Comparison of ENCODE assay signal across 7 cellular contexts in genomic region chr1:3530086-3530930, GRCh38.
DNase-seq lines count a peak whose midpoint lies in the region; ATAC-seq and TF ChIP-seq lines count a peak whose summit lies in the region.

No MANE protein-coding gene starts in this region.

- H3K9me3 ChIP-seq in naive thymus-derived CD4-positive, alpha-beta T cell (ENCODE audit: control insufficient read depth in 2 of 3, low read length in 3 of 3), result no peaks in the 10 kb centered on the region

- CTCF ChIA-PET in naive thymus-derived CD4-positive, alpha-beta T cell (lab: Charles Lee), result interaction anchor here (1.4 to 2.9 kb wide), 2 partner anchors 77 to 91 kb away, joined by 3 to 10 read pairs; no protein-coding TSS in a partner anchor

- no peaks in the 10 kb centered on the region for H3K27me3 Mint-ChIP-seq in naive thymus-derived CD4-positive, alpha-beta T cell

- H3K27me3 ChIP-seq in dorsolateral prefrontal cortex, result peaks cover 0 to 22% (median 7%) of the 10 kb centered on the region in 45 donors
- no peaks in the 10 kb centered on the region for H3K27me3 ChIP-seq in naive thymus-derived CD4-positive, alpha-beta T cell (ENCODE audit: control insufficient read depth in 2 of 2, insufficient read depth in 2 of 2, low read length in 2 of 2)

- H3K4me3 ChIP-seq in dorsolateral prefrontal cortex, result peak overlapping the region; percentile 7 to 69 (median 51)
- peak overlapping the region; percentile 90 for H3K4me3 ChIP-seq in naive thymus-derived CD4-positive, alpha-beta T cell (ENCODE audit: low read length)

- DNase-seq in GM03348 (ENCODE audit: low spot score) (peak; percentile 53), NCI-H345 (lab: John Stamatoyannopoulos, UW) (peak; percentile 75), dorsolateral prefrontal cortex (peak in 1 of 10 donors; percentile 28), NCI-H187 (lab: John Stamatoyannopoulos, UW) (no peak), ureter (ENCODE audit: low spot score) (no peak)
- peak in 3 of 9 donors; percentile 6 to 18 (median 12) for DNase-seq in naive thymus-derived CD4-positive, alpha-beta T cell

- H3K9me3 Mint-ChIP-seq in naive thymus-derived CD4-positive, alpha-beta T cell, result no peaks in the 10 kb centered on the region

- peaks cover 0 to 6% (median 0%) of the 10 kb centered on the region in 3 experiments for H3K36me3 ChIP-seq in naive thymus-derived CD4-positive, alpha-beta T cell (ENCODE audit: control insufficient read depth in 2 of 3, insufficient read depth in 3 of 3, low read length in 3 of 3)

- peaks cover 9 to 26% (median 23%) of the 10 kb centered on the region in 7 donors for H3K4me1 Mint-ChIP-seq in naive thymus-derived CD4-positive, alpha-beta T cell

- H3K36me3 Mint-ChIP-seq in naive thymus-derived CD4-positive, alpha-beta T cell, result no peaks in the 10 kb centered on the region

- POLR2A ChIA-PET in naive thymus-derived CD4-positive, alpha-beta T cell (lab: Charles Lee), result interaction anchor here (0.6 to 2.3 kb wide), 7 partner anchors 11 to 895 kb away, joined by 3 to 7 read pairs (median 4); partner anchors contain the start of gene TPRG1L

- H3K27ac ChIP-seq in dorsolateral prefrontal cortex, result peak overlapping the region in 14 of 59 donors; percentile 24 to 64 (median 46)
- H3K27ac ChIP-seq in naive thymus-derived CD4-positive, alpha-beta T cell (ENCODE audit: low read depth, low read length), result peak overlapping the region; percentile 68

- no peak for ATAC-seq in naive thymus-derived CD4-positive, alpha-beta T cell
- no peak for ATAC-seq in HG02938 (IDR thresholded peaks at IDR 0.05; ENCODE audit: unreplicated experiment)

- peaks cover 9 to 12% of the 10 kb centered on the region in 2 donors for H3K4me1 ChIP-seq in naive thymus-derived CD4-positive, alpha-beta T cell (ENCODE audit: control insufficient read depth in 2 of 2, insufficient read depth in 2 of 2, low read length in 2 of 2)

- peak overlapping the region; percentile 79 to 88 (median 84) for H3K4me3 Mint-ChIP-seq in naive thymus-derived CD4-positive, alpha-beta T cell

- peak overlapping the region; percentile 13 to 84 (median 67) for H3K27ac Mint-ChIP-seq in naive thymus-derived CD4-positive, alpha-beta T cell

- intact Hi-C loops in dorsolateral prefrontal cortex (cut with DNase I), result no loop called here
- intact Hi-C loops in naive thymus-derived CD4-positive, alpha-beta T cell (cut with micrococcal nuclease), result loop anchor here (2.0 to 5.0 kb wide), 4 partner anchors 40 to 372 kb away; partner anchors contain the start of genes C1orf174 (in 2 of the 2), CEP104 (in 1 of the 2) and DFFB (in 1 of the 2)

- no peak for TF ChIP-seq CTCF in dorsolateral prefrontal cortex (IDR thresholded peaks at IDR 0.05 in 54 of 56, conservative IDR thresholded peaks at IDR 0.05 in 2 of 56; ENCODE audit: low read depth in 1 of 56, partially characterized antibody in 56 of 56)

Comparison
In these comparisons a context has a peak if more than half of its experiments do, and no peak if none do; other contexts are left out.
1. DNase-seq: peak in GM03348 (single experiment) and NCI-H345 (single experiment); none in NCI-H187 (0 of 2) and ureter (single experiment).
2. intact Hi-C loops: an anchor here in naive thymus-derived CD4-positive, alpha-beta T cell (2.0 to 5.0 kb wide); none called in dorsolateral prefrontal cortex.